ENCODE assay signal across 14 cellular contexts in genomic region chr7:55048221-55048859, GRCh38. TPM values are rescaled to one million over a fixed set of nuclear protein-coding genes. Genes with fewer than 3 reads are reported as not detected.
DNase-seq lines count a peak whose midpoint lies in the region; ATAC-seq and TF ChIP-seq lines count a peak whose summit lies in the region.
"Had no signal": no experiment of that assay in that cellular context is flagged by ENCODE, and none has a peak within 500 bp of the region (broad histone marks: within the 10 kb centered on the region; RNA-seq: fewer than 3 reads in every experiment).

No MANE protein-coding gene starts in this region.

- intact Hi-C loops in lower lobe of right lung (cut with DNase I), result no loop called here
- intact Hi-C loops in aorta (cut with DNase I), result no loop called here

- peak overlapping the region in 4 of 5 experiments; percentile 12 to 87 (median 59) for H3K27ac Mint-ChIP-seq in brain
- H3K27ac Mint-ChIP-seq: activated naive CD8-positive, alpha-beta T cell treated with anti-CD3 and anti-CD28 coated beads, Interleukin-2, amount 50 U/mL, for 24 hours had no signal

- H3K4me3 ChIP-seq in lower lobe of right lung, result no peak overlapping the region
- no peak overlapping the region for H3K4me3 ChIP-seq in aorta (ENCODE audit: low read length in 2 of 2)
- H3K4me3 ChIP-seq: BLaER1, ovary had no signal

- H3K27me3 ChIP-seq in lower lobe of right lung (ENCODE audit: low read depth) (no peaks in the 10 kb centered on the region), aorta (ENCODE audit: control insufficient read depth in 1 of 2, insufficient read depth in 2 of 2, low read length in 1 of 2) (no peaks in the 10 kb centered on the region)
- H3K27me3 ChIP-seq: BLaER1, ovary had no signal

- TF ChIP-seq CTCF in C4-2B (conservative IDR thresholded peaks at IDR 0.05) (no peak), brain (conservative IDR thresholded peaks at IDR 0.05) (no peak), lower lobe of right lung (IDR thresholded peaks at IDR 0.05) (no peak)

- H3K4me1 ChIP-seq in lower lobe of right lung (peaks cover 49% of the 10 kb centered on the region), aorta (ENCODE audit: control insufficient read depth in 1 of 2, insufficient read depth in 2 of 2, low read length in 2 of 2) (peaks cover 0 to 4% of the 10 kb centered on the region in 2 donors)
- H3K4me1 ChIP-seq: BLaER1 had no signal

- H3K4me3 Mint-ChIP-seq in brain, result peak overlapping the region in 1 of 5 experiments; percentile 26
- H3K4me3 Mint-ChIP-seq: activated naive CD8-positive, alpha-beta T cell treated with anti-CD3 and anti-CD28 coated beads, Interleukin-2, amount 50 U/mL, for 24 hours had no signal

- peak; percentile 44 for DNase-seq in NCI-H1105 treated with DMSO at 0.1 percent for 48 hours (lab: John Stamatoyannopoulos, UW)
- no peak for DNase-seq in lower lobe of right lung
- no peak for DNase-seq in NCI-H1417 (lab: John Stamatoyannopoulos, UW)
- no peak for DNase-seq in NCI-H1048 (lab: John Stamatoyannopoulos, UW)
- no peak for DNase-seq in NK-92 treated with Interleukin-12 subunit alpha and Interleukin-12 subunit beta, amount 100 ng/mL, for 24 hours (lab: John Stamatoyannopoulos, UW)
- no peak for DNase-seq in aorta
- DNase-seq: activated CD8-positive, alpha-beta memory T cell treated with anti-CD3 and anti-CD28 coated beads, Interleukin-2, amount 50 U/mL, for 4 hours; activated naive CD8-positive, alpha-beta T cell treated with anti-CD3 and anti-CD28 coated beads, Interleukin-2, amount 50 U/mL, for 24 hours; ovary; stimulated activated CD4-positive, alpha-beta T cell treated with anti-CD3 and anti-CD28 coated beads, Interleukin-2, amount 100 ng/mL, for 48 hours; stimulated activated naive CD4-positive, alpha-beta T cell had no signal

- peaks cover 62% of the 10 kb centered on the region for H3K4me1 Mint-ChIP-seq in brain
- H3K4me1 Mint-ChIP-seq: activated naive CD8-positive, alpha-beta T cell treated with anti-CD3 and anti-CD28 coated beads, Interleukin-2, amount 50 U/mL, for 24 hours had no signal

- no peaks in the 10 kb centered on the region for H3K9me3 Mint-ChIP-seq in brain
- H3K9me3 Mint-ChIP-seq: activated naive CD8-positive, alpha-beta T cell treated with anti-CD3 and anti-CD28 coated beads, Interleukin-2, amount 50 U/mL, for 24 hours had no signal

- H3K9me3 ChIP-seq in lower lobe of right lung, result no peaks in the 10 kb centered on the region
- H3K9me3 ChIP-seq in aorta (ENCODE audit: control insufficient read depth, low read length), result no peaks in the 10 kb centered on the region
- H3K9me3 ChIP-seq: BLaER1, ovary had no signal

- no peaks in the 10 kb centered on the region for H3K36me3 Mint-ChIP-seq in brain

- WGBS in aorta, 2 donors, result 55 to 57% methylated on average over 6 of the region's 6 CpGs

- no peaks in the 10 kb centered on the region for H3K36me3 ChIP-seq in lower lobe of right lung
- no peaks in the 10 kb centered on the region for H3K36me3 ChIP-seq in aorta (ENCODE audit: control insufficient read depth in 1 of 2, insufficient read depth in 2 of 2, low read length in 1 of 2)
- H3K36me3 ChIP-seq: BLaER1, ovary had no signal

- peak overlapping the region; percentile 40; the same call in 1 of the 2 replicates for H3K27ac ChIP-seq in C4-2B
- no peak overlapping the region for H3K27ac ChIP-seq in lower lobe of right lung
- no peak overlapping the region for H3K27ac ChIP-seq in aorta (ENCODE audit: low read depth in 1 of 2, low read length in 2 of 2)
- H3K27ac ChIP-seq: BLaER1, ovary had no signal

- ATAC-seq in lower lobe of right lung, result peak; percentile 65 to 83
- no peak for ATAC-seq in aorta (ENCODE audit: low FRiP score)
- ATAC-seq: activated naive CD8-positive, alpha-beta T cell treated with anti-CD3 and anti-CD28 coated beads, Interleukin-2, amount 50 U/mL, for 24 hours had no signal

- no peaks in the 10 kb centered on the region for H3K27me3 Mint-ChIP-seq in brain
- H3K27me3 Mint-ChIP-seq: activated naive CD8-positive, alpha-beta T cell treated with anti-CD3 and anti-CD28 coated beads, Interleukin-2, amount 50 U/mL, for 24 hours had no signal

RNA-seq across cellular contexts. Expression of gene EGFR, which starts 29.5 kb away (rescaled TPM):
- polyA plus RNA-seq in brain (ENCODE audit: insufficient read depth, low read depth, low replicate concordance) (15.0 TPM), aorta (10 to 100 TPM in 1 of 2 donors, 1 to 10 TPM in 1; 3.0 to 11.3 TPM)
- total RNA-seq in lower lobe of right lung (62.7 TPM), aorta (10 to 100 TPM; 70.5 to 72.4 TPM)
